9 cellular contexts compared by ENCODE assay signal in genomic region chr10:13302821-13303555, GRCh38. TPM values are rescaled to one million over a fixed set of nuclear protein-coding genes. Genes with fewer than 3 reads are reported as not detected.
A peak's percentile ranks its signal among the peaks of the same experiment; 100 is the strongest.
DNase-seq lines count a peak whose midpoint lies in the region; ATAC-seq, FAIRE-seq and TF ChIP-seq lines count a peak whose summit lies in the region.
"Had no signal": no experiment of that assay in that cellular context is flagged by ENCODE, and none has a peak within 500 bp of the region (broad histone marks: within the 10 kb centered on the region; RNA-seq: fewer than 3 reads in every experiment).

No MANE protein-coding gene starts in this region.

- FAIRE-seq in keratinocyte (lab: Jason Lieb, UNC) (no peak), GM12891 (lab: Jason Lieb, UNC) (no peak)

- no peaks in the 10 kb centered on the region for H3K9me2 ChIP-seq in SK-N-SH

- peak overlapping the region; percentile 92; the same call in 1 of the 2 replicates for H3K9ac ChIP-seq in SK-N-SH
- H3K9ac ChIP-seq in keratinocyte (ENCODE audit: control insufficient read depth, extremely low read depth, insufficient read depth, low read length) = no peak overlapping the region

- H3K4me3 ChIP-seq in SK-N-SH (ENCODE audit: low read depth in 2 of 2, low read length in 1 of 2) = peak overlapping the region; percentile 55 to 72; a peak in 3 of 4 replicates
- H3K4me3 ChIP-seq in keratinocyte (ENCODE audit: control insufficient read depth in 2 of 3, extremely low read depth in 1 of 3, insufficient read depth in 2 of 3, low read depth in 1 of 3, low read length in 3 of 3) = no peak overlapping the region
- peak overlapping the region; percentile 44 to 67 (median 55) for H3K4me3 ChIP-seq in stomach

- TF ChIP-seq EP300 in SK-N-SH (IDR thresholded peaks at IDR 0.05; ENCODE audit: borderline replicate concordance in 1 of 2, low read depth in 1 of 2, low read length in 1 of 2) = no peak
- TF ChIP-seq EP300 in stomach (IDR thresholded peaks at IDR 0.05) = no peak

- TF ChIP-seq CTCF in SK-N-SH (IDR thresholded peaks at IDR 0.05) (no peak), keratinocyte (optimal IDR thresholded peaks at IDR 0.05 in 1 of 3, IDR thresholded peaks at IDR 0.05 in 1 of 3, conservative IDR thresholded peaks at IDR 0.05 in 1 of 3; ENCODE audit: extremely low read depth in 1 of 3, insufficient read depth in 2 of 3, low read length in 3 of 3) (no peak), stomach (IDR thresholded peaks at IDR 0.05) (no peak)

- peaks cover 6 to 7% of the 10 kb centered on the region in 2 experiments; a peak in 3 of 4 replicates for H3K4me1 ChIP-seq in SK-N-SH (ENCODE audit: control insufficient read depth in 1 of 2, insufficient read depth in 2 of 2, low read depth in 1 of 2, low read length in 1 of 2)
- peaks cover 2% of the 10 kb centered on the region for H3K4me1 ChIP-seq in keratinocyte (ENCODE audit: control insufficient read depth, extremely low read depth, insufficient read depth, low read length)
- peaks cover 0 to 39% (median 25%) of the 10 kb centered on the region in 4 donors for H3K4me1 ChIP-seq in stomach

- H3K27ac ChIP-seq in SK-N-SH (ENCODE audit: low read depth in 2 of 2, low read length in 1 of 2) (peak overlapping the region in 1 of 2 experiments; percentile 96; a peak in 2 of 4 replicates), keratinocyte (ENCODE audit: control insufficient read depth, insufficient read depth, low read length) (no peak overlapping the region), stomach (peak overlapping the region in 3 of 5 donors; percentile 97 to 100 (median 98))

- dilution Hi-C loops in keratinocyte (cut with MboI; ENCODE audit: extremely low pct_ligation_motif_present, low sequenced_read_pairs) = no loop called here

- no peaks in the 10 kb centered on the region for H4K20me1 ChIP-seq in SK-N-SH (ENCODE audit: insufficient read depth)
- H4K20me1 ChIP-seq in keratinocyte (ENCODE audit: control insufficient read depth, extremely low read depth, insufficient read depth, low read length) = no peaks in the 10 kb centered on the region

- no peak for DNase-seq in SK-N-SH
- DNase-seq in T-cell = no peak
- DNase-seq in keratinocyte (ENCODE audit: low read depth, low spot score) = no peak
- DNase-seq in stomach = no peak
- DNase-seq in GM12891 (ENCODE audit: insufficient read length, low spot score) = no peak
- DNase-seq in KG1 (lab: John Stamatoyannopoulos, UW) = no peak
- DNase-seq in cerebellum (ENCODE audit: low spot score) = no peak

- intact Hi-C loops in stomach (cut with DNase I; ENCODE audit: low total_unique reads) = no loop called here

- H3K9me3 ChIP-seq in SK-N-SH (no peaks in the 10 kb centered on the region), keratinocyte (ENCODE audit: control insufficient read depth, low read depth, low read length) (no peaks in the 10 kb centered on the region), stomach (no peaks in the 10 kb centered on the region)

- H3K79me2 ChIP-seq in SK-N-SH (ENCODE audit: insufficient read depth) = peaks cover 12% of the 10 kb centered on the region; the same call in 1 of the 2 replicates
- H3K79me2 ChIP-seq in keratinocyte (ENCODE audit: control insufficient read depth, insufficient read depth, low read length) = no peaks in the 10 kb centered on the region

- H3K27ac Mint-ChIP-seq in T-cell = peak overlapping the region; percentile 98 to 99

- H2AFZ ChIP-seq in SK-N-SH (ENCODE audit: low read depth) = peak overlapping the region; percentile 97
- H2AFZ ChIP-seq in keratinocyte (ENCODE audit: control insufficient read depth, low read length) = peak overlapping the region; percentile 93

- H3K9me3 Mint-ChIP-seq in T-cell = no peaks in the 10 kb centered on the region

- no peaks in the 10 kb centered on the region for H3K27me3 Mint-ChIP-seq in T-cell

- CTCF ChIA-PET in SK-N-SH (lab: Yijun Ruan, JAX) = interaction anchor here (0.6 to 8.9 kb wide), 53 partner anchors 8 to 234 kb away, joined by 3 to 106 read pairs (median 4); partner anchors contain the start of gene MCM10
- CTCF ChIA-PET in T-cell (lab: Charles Lee) = interaction anchor here (0.6 to 3.3 kb wide), 22 partner anchors 12 to 1262 kb away, joined by 3 to 33 read pairs (median 4); partner anchors contain the start of genes MCM10 (in 1 of the 2) and OPTN (in 1 of the 2)

- H3K36me3 Mint-ChIP-seq in T-cell = peaks cover 5% of the 10 kb centered on the region

- POLR2A ChIA-PET in SK-N-SH (lab: Yijun Ruan, JAX) (interaction anchor here (0.7 to 1.5 kb wide), 6 partner anchors 95 to 141 kb away, joined by 3 to 6 read pairs (median 4); partner anchors contain the start of gene MCM10), T-cell (lab: Charles Lee) (interaction anchor here (0.6 to 1.5 kb wide), 12 partner anchors 19 to 484 kb away, joined by 3 to 6 read pairs (median 3); partner anchors contain the start of gene MCM10 (in 1 of the 2))

- peak overlapping the region; percentile 88; the same call in 1 of the 2 replicates for H3K4me2 ChIP-seq in SK-N-SH
- no peak overlapping the region for H3K4me2 ChIP-seq in keratinocyte (ENCODE audit: control insufficient read depth, extremely low read depth, insufficient read depth, low read depth, low read length)

- no peaks in the 10 kb centered on the region for H3K9me1 ChIP-seq in keratinocyte (ENCODE audit: control insufficient read depth, extremely low read depth, insufficient read depth, low read length)

- H3K36me3 ChIP-seq in SK-N-SH (replicated peaks in 1 of 2; ENCODE audit: control insufficient read depth in 1 of 2, insufficient read depth in 2 of 2, low read length in 1 of 2) (no peaks in the 10 kb centered on the region), keratinocyte (ENCODE audit: control insufficient read depth in 2 of 2, extremely low read depth in 1 of 2, insufficient read depth in 2 of 2, low read length in 2 of 2) (no peaks in the 10 kb centered on the region), stomach (no peaks in the 10 kb centered on the region)
- H3K36me3 ChIP-seq: cardiac muscle cell had no signal

- no peaks in the 10 kb centered on the region for H3K27me3 ChIP-seq in SK-N-SH (ENCODE audit: insufficient read depth)
- H3K27me3 ChIP-seq in keratinocyte (ENCODE audit: control insufficient read depth, extremely low read depth, insufficient read depth, low read length) = no peaks in the 10 kb centered on the region
- H3K27me3 ChIP-seq in stomach = no peaks in the 10 kb centered on the region
- H3K27me3 ChIP-seq: cardiac muscle cell had no signal

- TF ChIP-seq RAD21 in SK-N-SH (IDR thresholded peaks at IDR 0.05; ENCODE audit: low read length) = no peak

- 78% methylated on average over 23 of the region's 23 CpGs for WGBS in SK-N-SH (ENCODE audit: low lambda C conversion rate)
- WGBS in stomach, 5 donors = 80 to 86% (median 83%) methylated on average over 22 to 23 of the region's 23 CpGs

- peaks cover 22 to 30% (median 29%) of the 10 kb centered on the region in 3 donors for H3K4me1 Mint-ChIP-seq in T-cell

- TF ChIP-seq POLR2A in stomach (IDR thresholded peaks at IDR 0.05) (no peak), GM12891 (IDR thresholded peaks at IDR 0.05; ENCODE audit: low read depth, low read length) (no peak)

- ATAC-seq in SK-N-SH treated with all-trans-retinoic acid at 6 μM for 48 hours (no peak), T-cell (replicated peaks in 1 of 4) (no peak)

- H3K4me3 Mint-ChIP-seq in T-cell = peak overlapping the region; percentile 86 to 89 (median 88)

- peaks cover 10% of the 10 kb centered on the region for H3F3A ChIP-seq in SK-N-SH (replicated peaks; ENCODE audit: insufficient read depth)

TF ChIP-seq in SK-N-SH treated with all-trans-retinoic acid at 6 μM for 48 hours, 23 proteins besides CTCF, POLR2A, EP300 and RAD21 (continues in another document):
- TF ChIP-seq GLIS3 (CRISPR knock-in tag; IDR thresholded peaks at IDR 0.05) (no peak), ARNTL (CRISPR knock-in tag; IDR thresholded peaks at IDR 0.05; ENCODE audit: borderline replicate concordance, low read depth) (no peak), SNAI2 (CRISPR knock-in tag; IDR thresholded peaks at IDR 0.05) (no peak)

TF ChIP-seq in GM12891, 5 proteins besides CTCF, POLR2A, EP300 and RAD21 (continues in another document):
- TF ChIP-seq PAX5 (IDR thresholded peaks at IDR 0.05; ENCODE audit: insufficient read depth, low read length, severe bottlenecking) (no peak), TAF1 (IDR thresholded peaks at IDR 0.05; ENCODE audit: low read depth, low read length) (no peak), POU2F2 (IDR thresholded peaks at IDR 0.05; ENCODE audit: low read depth, low read length) (no peak), POLR2AphosphoS5 (IDR thresholded peaks at IDR 0.05; ENCODE audit: low read depth, low read length) (no peak)

RNA-seq across cellular contexts. Expression of gene PHYH, which starts 3.1 kb away (rescaled TPM):
- polyA plus RNA-seq in SK-N-SH (2012; rRNA removed) (15.6 and 16.2 TPM in 2 replicates), keratinocyte (10.9 to 11.5 TPM (median 10.9 TPM) in 3 replicates), stomach (10 to 100 TPM; 19.3 to 65.5 (median 34.4) TPM)
- polyA plus RNA-seq in SK-N-SH (2012; cell fraction: cytosol; rRNA removed) = 21.5 and 22.0 TPM in 2 replicates
- polyA plus RNA-seq in SK-N-SH (2012; cell fraction: nucleus; rRNA removed) = 14.6 and 28.5 TPM in 2 replicates
- total RNA-seq in T-cell (10 to 100 TPM in 2 of 5 donors, 1 to 10 TPM in 3; 9.3 to 10.9 (median 9.8) TPM), stomach (10 to 100 TPM in 2 of 5 donors, 1 to 10 TPM in 2, under 1 TPM in 1; 0.58 to 20.9 (median 9.6) TPM), cerebellum (11.2 TPM)
- 2.4 TPM for polyA plus RNA-seq in keratinocyte (2011; ENCODE audit: low read depth)
- 13.2 and 20.6 TPM in 2 replicates for polyA plus RNA-seq in keratinocyte (2011; cell fraction: cytosol; rRNA removed)
- polyA plus RNA-seq in keratinocyte (2011; cell fraction: nucleus; rRNA removed) = 9.0 and 9.8 TPM in 2 replicates
- 9.7 and 12.3 TPM in 2 replicates for polyA plus RNA-seq in keratinocyte (2012; ENCODE audit: low replicate concordance)
- polyA minus RNA-seq in keratinocyte = 2.7 to 5.3 TPM (median 4.4 TPM) in 3 replicates
- 2.5 TPM for polyA minus RNA-seq in keratinocyte (2011; cell fraction: cytosol; rRNA and poly(A)+ RNA removed)
- 1.3 and 1.8 TPM in 2 replicates for polyA minus RNA-seq in keratinocyte (2011; cell fraction: nucleus; rRNA and poly(A)+ RNA removed)
- polyA plus RNA-seq in GM12891 (2012; ENCODE audit: low read depth, missing spikeins) = 6.1 TPM

RNA-seq across cellular contexts. Expression of gene SEPHS1, which starts 45.1 kb away (rescaled TPM):
- 64.8 and 79.8 TPM in 2 replicates for polyA plus RNA-seq in SK-N-SH (2012; rRNA removed)
- 62.8 and 85.9 TPM in 2 replicates for polyA plus RNA-seq in SK-N-SH (2012; cell fraction: cytosol; rRNA removed)
- polyA plus RNA-seq in SK-N-SH (2012; cell fraction: nucleus; rRNA removed) = 37.6 and 59.0 TPM in 2 replicates
- 10 to 100 TPM; 24.0 to 34.6 (median 29.2) TPM for total RNA-seq in T-cell
- polyA plus RNA-seq in keratinocyte = 41.4 to 65.4 TPM (median 48.2 TPM) in 3 replicates
- polyA plus RNA-seq in keratinocyte (2011; ENCODE audit: low read depth) = 27.7 TPM
- polyA plus RNA-seq in keratinocyte (2011; cell fraction: cytosol; rRNA removed) = 26.8 and 38.6 TPM in 2 replicates
- polyA plus RNA-seq in keratinocyte (2011; cell fraction: nucleus; rRNA removed) = 28.6 and 35.6 TPM in 2 replicates
- polyA plus RNA-seq in keratinocyte (2012; ENCODE audit: low replicate concordance) = 16.8 and 37.1 TPM in 2 replicates
- polyA minus RNA-seq in keratinocyte = 18.8 to 54.0 TPM (median 35.2 TPM) in 3 replicates
- 16.1 TPM for polyA minus RNA-seq in keratinocyte (2011; cell fraction: cytosol; rRNA and poly(A)+ RNA removed)
- polyA minus RNA-seq in keratinocyte (2011; cell fraction: nucleus; rRNA and poly(A)+ RNA removed) = 11.1 and 22.8 TPM in 2 replicates
- 10 to 100 TPM; 15.2 to 63.0 (median 20.3) TPM for total RNA-seq in stomach
- 10 to 100 TPM; 19.7 to 40.5 (median 31.8) TPM for polyA plus RNA-seq in stomach
- polyA plus RNA-seq in GM12891 (2012; ENCODE audit: low read depth, missing spikeins) = 20.9 TPM
- 43.4 TPM for total RNA-seq in cerebellum

Comparison
In these comparisons a context has a peak if more than half of its experiments do, and no peak if none do; other contexts are left out.
1. H3K4me3 ChIP-seq: peak in SK-N-SH (2 of 2) and stomach (4 of 4); none in keratinocyte (0 of 3).